Comparison of ENCODE assay signal across 23 cellular contexts in the genomic region with DNA sequence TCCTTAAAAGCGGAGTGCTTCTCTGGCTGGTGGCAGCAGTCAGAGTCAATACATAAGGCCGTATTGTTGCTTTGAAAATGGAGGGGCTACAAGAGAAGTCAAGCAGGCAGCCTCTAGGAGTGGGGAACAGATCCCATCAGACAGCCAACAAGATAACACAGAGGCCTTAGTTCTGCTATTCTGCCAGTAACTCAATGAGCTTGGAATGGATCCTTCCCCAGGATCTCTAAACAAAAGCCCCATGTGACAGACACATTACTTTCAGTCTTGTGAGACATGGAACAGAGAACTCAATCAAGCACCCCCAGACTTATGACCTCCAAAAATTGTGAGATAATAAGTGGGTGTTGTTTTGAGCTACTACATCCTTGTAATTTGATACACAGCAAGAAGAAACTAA.
"Had no signal": no experiment of that assay in that cellular context is flagged by ENCODE, and none has a peak within 500 bp of the region (broad histone marks: within the 10 kb centered on the region; RNA-seq: fewer than 3 reads in every experiment).

No MANE protein-coding gene starts in this region.

- H3K4me3 Mint-ChIP-seq: memory B cell; stimulated activated naive B cell treated with anti-CD40 and anti-IgM and Interleukin-4, amounts not matched to agents 10 μg/mL and 1 μg/mL and 100 μg/mL, for 72 hours; T-helper 1 cell treated with Interleukin-12 subunit alpha and Interleukin-12 subunit beta and Interleukin-4 antibody, amounts not matched to agents 30 μg/mL and 1 μg/mL, for 36 hours had no signal

- H3K9me3 Mint-ChIP-seq: activated T-helper 2 cell treated with anti-CD3 and anti-CD28 coated beads, Interferon-gamma antibody, Interleukin-2, Interleukin-4, amounts not matched to agents 10 μg/mL and 5 μg/mL and 100 μg/mL, durations not matched to agents 14 hours and 24 hours and 36 hours; memory B cell; stimulated activated naive B cell treated with anti-CD40 and anti-IgM and Interleukin-4, amounts not matched to agents 10 μg/mL and 1 μg/mL and 100 μg/mL, for 72 hours; T-helper 1 cell treated with Interleukin-12 subunit alpha and Interleukin-12 subunit beta and Interleukin-4 antibody, amounts not matched to agents 30 μg/mL and 1 μg/mL, for 36 hours had no signal

- H3K27me3 Mint-ChIP-seq: memory B cell; stimulated activated naive B cell treated with anti-CD40 and anti-IgM and Interleukin-4, amounts not matched to agents 10 μg/mL and 1 μg/mL and 100 μg/mL, for 72 hours had no signal

- H3K9me3 ChIP-seq: adrenal gland, left lung, neutrophil, psoas muscle, right lobe of liver, tibial nerve, vagina had no signal

- H3K36me3 ChIP-seq: adrenal gland, left lung, neutrophil, right lobe of liver, tibial nerve, vagina had no signal

- FAIRE-seq: keratinocyte, TTC549 had no signal

- H3K4me1 ChIP-seq: left lung, right lobe of liver, vagina had no signal

- H3K27ac ChIP-seq: adrenal gland, coronary artery, left lung, neutrophil, psoas muscle, right lobe of liver, tibial nerve, vagina had no signal

- H3K27ac Mint-ChIP-seq: activated T-helper 2 cell treated with anti-CD3 and anti-CD28 coated beads, Interferon-gamma antibody, Interleukin-2, Interleukin-4, amounts not matched to agents 10 μg/mL and 5 μg/mL and 100 μg/mL, durations not matched to agents 14 hours and 24 hours and 36 hours; stimulated activated naive B cell treated with anti-CD40 and anti-IgM and Interleukin-4, amounts not matched to agents 10 μg/mL and 1 μg/mL and 100 μg/mL, for 72 hours; T-helper 1 cell treated with Interleukin-12 subunit alpha and Interleukin-12 subunit beta and Interleukin-4 antibody, amounts not matched to agents 30 μg/mL and 1 μg/mL, for 36 hours had no signal

- DNase-seq: activated CD4-positive, alpha-beta T cell treated with anti-CD3 and anti-CD28 coated beads, Interleukin-2, amount 50 U/mL, for 1 hour; activated CD4-positive, CD25-positive, alpha-beta regulatory T cell; activated naive CD4-positive, alpha-beta T cell treated with anti-CD3 and anti-CD28 coated beads, Interleukin-2, amount 50 U/mL, for 16 hours; activated T-cell treated with anti-CD3 and anti-CD28 coated beads for 4 hours; adrenal gland; central memory CD4-positive, alpha-beta T cell; effector CD8-positive, alpha-beta T cell; erythroblast; glutamatergic neuron; left lung; psoas muscle; right lobe of liver; stimulated activated CD4-positive, alpha-beta T cell treated with anti-CD3 and anti-CD28 coated beads, Interleukin-1b, Interleukin-23, amount 100 ng/mL, for 48 hours; stimulated activated naive B cell treated with anti-CD40 and anti-IgM and Interleukin-4, amounts not matched to agents 10 μg/mL and 1 μg/mL and 100 μg/mL, for 72 hours had no signal

- ATAC-seq: left lung; psoas muscle; right lobe of liver; stimulated activated naive B cell treated with anti-CD40 and anti-IgM and Interleukin-4, amounts not matched to agents 10 μg/mL and 1 μg/mL and 100 μg/mL, for 72 hours had no signal

- H3K27me3 ChIP-seq: adrenal gland, left lung, neutrophil, right lobe of liver, tibial nerve, vagina had no signal

- H3K4me3 ChIP-seq: adrenal gland, coronary artery, left lung, psoas muscle, right lobe of liver, tibial nerve, vagina had no signal
